ENCODE assay signal across 27 cellular contexts in the genomic region with DNA sequence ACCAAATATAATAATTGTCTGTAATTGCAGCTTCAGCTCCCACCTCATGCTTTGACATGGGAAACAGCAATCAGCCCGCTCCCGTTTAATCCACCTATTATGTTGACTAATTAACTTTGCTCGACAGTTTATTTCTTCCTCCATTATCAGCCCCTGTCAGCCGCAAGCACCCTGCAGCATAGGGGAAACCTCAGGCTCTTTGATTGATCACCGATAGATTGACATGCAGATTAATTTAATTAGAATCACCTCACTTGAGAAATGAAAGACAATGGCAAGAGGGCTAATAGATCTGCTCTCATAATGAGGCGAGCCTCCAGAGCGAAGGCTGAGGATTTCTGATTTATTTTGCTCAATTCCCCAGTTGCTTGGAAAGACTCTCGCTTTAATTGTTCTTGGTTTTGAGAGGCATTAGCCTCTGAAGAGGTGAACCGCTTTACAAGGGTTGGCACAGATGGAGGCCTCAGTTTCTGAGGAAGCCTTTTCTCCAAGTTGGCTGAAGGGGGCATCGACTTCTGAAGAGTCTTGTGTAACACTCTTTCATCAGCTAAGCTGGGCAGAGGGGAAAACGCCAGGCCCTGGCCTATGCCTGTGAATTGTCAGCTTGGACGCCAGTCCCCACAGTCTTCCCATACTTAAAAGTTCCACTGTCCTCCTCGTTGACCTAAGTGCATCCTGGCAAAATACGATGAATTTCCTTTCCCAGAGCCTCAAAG.
DNase-seq lines count a peak whose midpoint lies in the region; ATAC-seq, FAIRE-seq and TF ChIP-seq lines count a peak whose summit lies in the region.
"Had no signal": no experiment of that assay in that cellular context is flagged by ENCODE, and none has a peak within 500 bp of the region (broad histone marks: within the 10 kb centered on the region; RNA-seq: fewer than 3 reads in every experiment).

No MANE protein-coding gene starts in this region.

- H3K27me3 ChIP-seq in DOHH2 (ENCODE audit: control insufficient read depth, low read length): no peaks in the 10 kb centered on the region
- H3K27me3 ChIP-seq in GM12878 (replicated peaks in 1 of 2; ENCODE audit: control insufficient read depth in 2 of 2, insufficient read depth in 2 of 2, low read length in 1 of 2): no peaks in the 10 kb centered on the region
- no peaks in the 10 kb centered on the region for H3K27me3 ChIP-seq in neural progenitor cell
- H3K27me3 ChIP-seq: heart right ventricle, testis had no signal

- H3K27ac ChIP-seq in DOHH2 (ENCODE audit: low read depth, low read length) (peak overlapping the region; percentile 62), GM12878 (ENCODE audit: control insufficient read depth, insufficient read depth) (no peak overlapping the region), neural progenitor cell (no peak overlapping the region)
- H3K27ac ChIP-seq: heart right ventricle, testis had no signal

- H3K36me3 ChIP-seq in DOHH2 (ENCODE audit: control insufficient read depth, low read length): peaks cover 18% of the 10 kb centered on the region
- peaks cover 0 to 2% of the 10 kb centered on the region in 2 experiments; a peak in 3 of 4 replicates for H3K36me3 ChIP-seq in GM12878 (ENCODE audit: control insufficient read depth in 2 of 2, insufficient read depth in 2 of 2, low read length in 1 of 2)
- no peaks in the 10 kb centered on the region for H3K36me3 ChIP-seq in neural progenitor cell

- POLR2A ChIA-PET in GM12878 (lab: Charles Lee): interaction anchor here (1.1 to 1.4 kb wide), 4 partner anchors 12 to 73 kb away, joined by 3 to 5 read pairs (median 4); no protein-coding TSS in a partner anchor

- H3K9me3 Mint-ChIP-seq in neural progenitor cell: no peaks in the 10 kb centered on the region
- H3K9me3 Mint-ChIP-seq in endothelial cell (ENCODE audit: unreplicated experiment): no peaks in the 10 kb centered on the region
- H3K9me3 Mint-ChIP-seq: CD4-positive, alpha-beta T cell; neural crest cell; T-helper 1 cell treated with Interleukin-12 subunit alpha and Interleukin-12 subunit beta and Interleukin-4 antibody, amounts not matched to agents 30 μg/mL and 1 μg/mL, for 36 hours had no signal

- peak; percentile 50 for DNase-seq in NAMALWA (ENCODE audit: low spot score)
- no peak for DNase-seq in GM12878 (ENCODE audit: low read depth, low spot score)
- peak; percentile 61 for DNase-seq in neural progenitor cell (ENCODE audit: low spot score)
- no peak for DNase-seq in endothelial cell (ENCODE audit: low spot score)
- DNase-seq: activated CD8-positive, alpha-beta T cell treated with anti-CD3 and anti-CD28 coated beads, Interleukin-2, amount 10 ng/mL, durations not matched to agents 7 days and 5 days; CD4-positive, alpha-beta T cell; effector CD8-positive, alpha-beta T cell; GDM1; heart right ventricle; HFFc6; NCI-H1048; NCI-H2029 treated with DMSO at 0.1 percent for 48 hours; NCI-H226; NCI-H748 treated with DMSO at 0.1 percent for 48 hours; RPMI8226; stimulated activated CD4-positive, alpha-beta T cell treated with anti-CD3 and anti-CD28 coated beads, Interleukin-4, amount 100 ng/mL, for 4 hours; stimulated activated naive CD4-positive, alpha-beta T cell treated with Interleukin-2 at 50 U/mL for 16 hours; testis had no signal

- RAD21 ChIA-PET in GM12878 (lab: Charles Lee; ENCODE audit: unreplicated experiment): interaction anchor here (1.6 kb wide), 1 partner anchor 12 kb away, joined by 4 read pairs; no protein-coding TSS in a partner anchor

- no peak for TF ChIP-seq EP300 in GM12878 (IDR thresholded peaks at IDR 0.05; ENCODE audit: borderline replicate concordance in 1 of 2, control insufficient read depth in 1 of 2, low read depth in 2 of 2, low read length in 2 of 2)

- H3K4me3 Mint-ChIP-seq in neural progenitor cell: no peak overlapping the region
- no peak overlapping the region for H3K4me3 Mint-ChIP-seq in endothelial cell (ENCODE audit: unreplicated experiment)
- H3K4me3 Mint-ChIP-seq: activated CD8-positive, alpha-beta T cell treated with anti-CD3 and anti-CD28 coated beads, Interleukin-2, amount 10 ng/mL, durations not matched to agents 7 days and 5 days; CD4-positive, alpha-beta T cell; HFFc6; neural crest cell; T-helper 1 cell treated with Interleukin-12 subunit alpha and Interleukin-12 subunit beta and Interleukin-4 antibody, amounts not matched to agents 30 μg/mL and 1 μg/mL, for 36 hours had no signal

- H3K9ac ChIP-seq in GM12878 (ENCODE audit: control insufficient read depth, insufficient read depth, low read length) (no peak overlapping the region), neural progenitor cell (no peak overlapping the region)

- TF ChIP-seq POLR2A in GM12878 (IDR thresholded peaks at IDR 0.05; ENCODE audit: low read depth, low read length): no peak

- no peaks in the 10 kb centered on the region for H3K9me3 ChIP-seq in DOHH2 (ENCODE audit: control insufficient read depth, insufficient read depth, low read length)
- no peaks in the 10 kb centered on the region for H3K9me3 ChIP-seq in GM12878 (replicated peaks; ENCODE audit: control insufficient read depth, insufficient read depth, low read length)
- H3K9me3 ChIP-seq in neural progenitor cell (ENCODE audit: low read depth): no peaks in the 10 kb centered on the region
- H3K9me3 ChIP-seq: heart right ventricle, testis had no signal

- H3K36me3 Mint-ChIP-seq in neural progenitor cell (peaks cover 6% of the 10 kb centered on the region), endothelial cell (ENCODE audit: low read depth, unreplicated experiment) (no peaks in the 10 kb centered on the region)

- CTCF ChIA-PET in GM12878 (lab: Yijun Ruan, JAX): interaction anchor here (1.2 kb wide), 1 partner anchor 51 kb away, joined by 3 read pairs; no protein-coding TSS in a partner anchor

- SMC1A ChIA-PET in GM12878 (lab: Charles Lee; ENCODE audit: uncharacterized antibody, unreplicated experiment): interaction anchor here (0.9 to 2.0 kb wide), 14 partner anchors 8 to 283 kb away, joined by 3 to 6 read pairs (median 4); no protein-coding TSS in a partner anchor

- no peak for TF ChIP-seq RAD21 in GM12878 (IDR thresholded peaks at IDR 0.05; ENCODE audit: insufficient read depth, low read depth, low read length)

- peak overlapping the region; percentile 63 for H3K4me2 ChIP-seq in DOHH2 (ENCODE audit: low read length)
- H3K4me2 ChIP-seq in GM12878 (ENCODE audit: control insufficient read depth, insufficient read depth): peak overlapping the region; percentile 27; the same call in 1 of the 2 replicates
- H3K4me2 ChIP-seq in neural progenitor cell: peak overlapping the region; percentile 58

- H3K27me3 Mint-ChIP-seq in neural progenitor cell (ENCODE audit: insufficient read depth, low read depth) (no peaks in the 10 kb centered on the region), endothelial cell (ENCODE audit: unreplicated experiment) (peaks cover 2% of the 10 kb centered on the region)
- H3K27me3 Mint-ChIP-seq: CD4-positive, alpha-beta T cell had no signal

- no peaks in the 10 kb centered on the region for H3K9me2 ChIP-seq in DOHH2 (replicated peaks; ENCODE audit: control insufficient read depth, low read length)

- H3K4me1 Mint-ChIP-seq in neural progenitor cell (peaks cover 23% of the 10 kb centered on the region), endothelial cell (ENCODE audit: unreplicated experiment) (peaks cover 5% of the 10 kb centered on the region)

- FAIRE-seq in GM12878 (lab: Jason Lieb, UNC): no peak
- FAIRE-seq: colon had no signal

- H3F3A ChIP-seq in DOHH2 (ENCODE audit: control insufficient read depth, insufficient read depth): peaks cover 36% of the 10 kb centered on the region
- H3F3A ChIP-seq in neural progenitor cell (ENCODE audit: low read depth): peaks cover 24% of the 10 kb centered on the region

- H2AFZ ChIP-seq in GM12878 (ENCODE audit: control insufficient read depth, low read depth, low read length): no peak overlapping the region
- no peak overlapping the region for H2AFZ ChIP-seq in neural progenitor cell (replicated peaks)

- in situ Hi-C loops in GM12878 (cut with MboI): no loop called here

- intact Hi-C loops in GM12878 (cut with micrococcal nuclease; ENCODE audit: unreplicated experiment): loop anchor here (5.0 kb wide), 2 partner anchors 73 to 273 kb away; a partner anchor contains a TSS

- 20% methylated on average over 14 of the region's 14 CpGs for WGBS in GM12878 (ENCODE audit: insufficient coverage, insufficient replicate concordance, low lambda C conversion rate, missing lambda C conversion rate)

- H3K27ac Mint-ChIP-seq in neural progenitor cell: no peak overlapping the region
- no peak overlapping the region for H3K27ac Mint-ChIP-seq in endothelial cell (ENCODE audit: unreplicated experiment)
- H3K27ac Mint-ChIP-seq: activated CD8-positive, alpha-beta T cell treated with anti-CD3 and anti-CD28 coated beads, Interleukin-2, amount 10 ng/mL, durations not matched to agents 7 days and 5 days; activated naive CD4-positive, alpha-beta T cell treated with anti-CD3 and anti-CD28 coated beads, Interleukin-2, amount 50 U/mL, for 72 hours; activated T-helper 2 cell treated with anti-CD3 and anti-CD28 coated beads, Interferon-gamma antibody, Interleukin-2, Interleukin-4, amounts not matched to agents 10 μg/mL and 5 μg/mL and 100 μg/mL, durations not matched to agents 14 hours and 24 hours and 36 hours; CD4-positive, alpha-beta T cell; HFFc6; T-helper 1 cell treated with Interleukin-12 subunit alpha and Interleukin-12 subunit beta and Interleukin-4 antibody, amounts not matched to agents 30 μg/mL and 1 μg/mL, for 36 hours had no signal

- TF ChIP-seq CTCF in DOHH2 (IDR thresholded peaks at IDR 0.05; ENCODE audit: low read depth, low read length, poor library complexity, severe bottlenecking): peak; percentile 8
- TF ChIP-seq CTCF in GM12878 (IDR thresholded peaks at IDR 0.05 in 2 of 3, conservative IDR thresholded peaks at IDR 0.05 in 1 of 3; ENCODE audit: control insufficient read depth in 2 of 3, extremely low read depth in 1 of 3, insufficient read depth in 1 of 3, low read depth in 3 of 3, low read length in 3 of 3): no peak
- TF ChIP-seq CTCF in neural progenitor cell (IDR thresholded peaks at IDR 0.05): no peak
- no peak for TF ChIP-seq CTCF in endothelial cell (IDR thresholded peaks at IDR 0.05; ENCODE audit: unreplicated experiment)

- H3K4me3 ChIP-seq in DOHH2 (ENCODE audit: low read length) (peak overlapping the region; percentile 47), GM12878 (no peak overlapping the region), neural progenitor cell (no peak overlapping the region)
- H3K4me3 ChIP-seq: heart right ventricle, testis had no signal

- ATAC-seq in GM12878 (no peak), GM21825 (IDR thresholded peaks at IDR 0.05; ENCODE audit: unreplicated experiment) (no peak), HG03045 (IDR thresholded peaks at IDR 0.05; ENCODE audit: unreplicated experiment) (no peak)
- ATAC-seq: activated CD8-positive, alpha-beta T cell treated with anti-CD3 and anti-CD28 coated beads, Interleukin-2, amount 10 ng/mL, durations not matched to agents 7 days and 5 days; activated naive CD4-positive, alpha-beta T cell treated with anti-CD3 and anti-CD28 coated beads, Interleukin-2, amount 50 U/mL, for 72 hours; right cardiac atrium had no signal

- H3K4me1 ChIP-seq in DOHH2 (ENCODE audit: control insufficient read depth, low read length) (peaks cover 97% of the 10 kb centered on the region), GM12878 (ENCODE audit: control insufficient read depth, insufficient read depth, low read length) (peaks cover 35% of the 10 kb centered on the region), neural progenitor cell (peaks cover 18% of the 10 kb centered on the region)
- H3K4me1 ChIP-seq: testis had no signal

- no TSS peak for BruUV-seq in GM12878 (replicated peaks; lab: Mats Ljungman, UMichigan)

- H4K20me1 ChIP-seq in DOHH2 (ENCODE audit: control insufficient read depth, insufficient read depth, low read depth, low read length) (no peaks in the 10 kb centered on the region), GM12878 (ENCODE audit: control insufficient read depth, insufficient read depth) (no peaks in the 10 kb centered on the region), neural progenitor cell (ENCODE audit: low read depth) (no peaks in the 10 kb centered on the region)

- H3K79me2 ChIP-seq in DOHH2 (ENCODE audit: control insufficient read depth, low read length): peaks cover 8% of the 10 kb centered on the region
- H3K79me2 ChIP-seq in GM12878 (ENCODE audit: control insufficient read depth, insufficient read depth, low read length): 0 out of 2 replicates have a peak, but pooled peaks cover 1% of the 10 kb centered on the region
- no peaks in the 10 kb centered on the region for H3K79me2 ChIP-seq in neural progenitor cell (ENCODE audit: low read depth)

Comparison
In these comparisons a context has a peak if more than half of its experiments do, and no peak if none do; other contexts are left out.
1. DNase-seq: peak in NAMALWA (single experiment) and neural progenitor cell (single experiment); none in GM12878 (single experiment) and endothelial cell (single experiment).
2. Peak in every context shown above with its lines, with median percentiles within 50 percentile points of each other: H3K4me2 ChIP-seq.